In genomic region chr3:129226374-129226773, GRCh38 we compare ENCODE assay signal across 8 cellular contexts. TPM values are rescaled to one million over a fixed set of nuclear protein-coding genes. Genes with fewer than 3 reads are reported as not detected.
DNase-seq lines count a peak whose midpoint lies in the region; ATAC-seq and TF ChIP-seq lines count a peak whose summit lies in the region.

No MANE protein-coding gene starts in this region.

- H3K36me3 Mint-ChIP-seq in mesothelial cell of epicardium = no peaks in the 10 kb centered on the region

- no peak overlapping the region for H3K27ac Mint-ChIP-seq in mesothelial cell of epicardium

- DNase-seq in EH (ENCODE audit: low read depth) (peak; percentile 97), RPMI7951 (ENCODE audit: low read depth) (peak; percentile 98), fibroblast of peridontal ligament (ENCODE audit: extremely low read depth) (peak; percentile 91), renal cortical epithelial cell (ENCODE audit: low read depth) (peak; percentile 44), T-helper 9 cell (no peak), mesothelial cell of epicardium (ENCODE audit: low spot score in 2 of 2, unreplicated experiment in 2 of 2) (no peak)

- H3K27me3 Mint-ChIP-seq in mesothelial cell of epicardium (ENCODE audit: low read depth) = peaks cover 4% of the 10 kb centered on the region

- no peak for ATAC-seq in HG02610 (IDR thresholded peaks at IDR 0.05; ENCODE audit: unreplicated experiment)
- no peak for ATAC-seq in HG02642 (IDR thresholded peaks at IDR 0.05; ENCODE audit: poor library complexity, unreplicated experiment)

- H3K4me1 Mint-ChIP-seq in mesothelial cell of epicardium = no peaks in the 10 kb centered on the region

- no peak for TF ChIP-seq CTCF in mesothelial cell of epicardium (IDR thresholded peaks at IDR 0.05; ENCODE audit: unreplicated experiment)

- H3K4me3 Mint-ChIP-seq in mesothelial cell of epicardium = no peak overlapping the region

- H3K9me3 Mint-ChIP-seq in mesothelial cell of epicardium = no peaks in the 10 kb centered on the region

RNA-seq across cellular contexts. Expression of gene COPG1, which starts 23.0 kb away (rescaled TPM):
- total RNA-seq in RPMI7951 (2014; rRNA removed; shearing (Covaris generic)) = 139 and 166 TPM in 2 replicates
- 240 and 286 TPM in 2 replicates for total RNA-seq in renal cortical epithelial cell
- total RNA-seq in mesothelial cell of epicardium = 172 to 176 TPM (median 173 TPM) in 3 replicates

RNA-seq across cellular contexts. Expression of gene CNBP, which starts 42.7 kb away (rescaled TPM):
- total RNA-seq in RPMI7951 (2014; rRNA removed; shearing (Covaris generic)) = 394 and 396 TPM in 2 replicates
- total RNA-seq in renal cortical epithelial cell (276 and 290 TPM in 2 replicates), mesothelial cell of epicardium (217 to 223 TPM (median 222 TPM) in 3 replicates)

RNA-seq across cellular contexts. Expression of gene HMCES, which starts 52.3 kb away (rescaled TPM):
- total RNA-seq in RPMI7951 (2014; rRNA removed; shearing (Covaris generic)) = 38.2 and 38.3 TPM in 2 replicates
- total RNA-seq in renal cortical epithelial cell (29.5 and 32.9 TPM in 2 replicates), mesothelial cell of epicardium (26.6 to 31.1 TPM (median 29.6 TPM) in 3 replicates)

Comparison
In these comparisons a context has a peak if more than half of its experiments do, and no peak if none do; other contexts are left out.
1. DNase-seq: peak in EH (single experiment), RPMI7951 (single experiment), fibroblast of peridontal ligament (single experiment) and renal cortical epithelial cell (single experiment); none in T-helper 9 cell (single experiment) and mesothelial cell of epicardium (0 of 2).